Comparison of ENCODE assay signal across 18 cellular contexts in genomic region chr1:16081636-16082035, GRCh38. TPM values are rescaled to one million over a fixed set of nuclear protein-coding genes. Genes with fewer than 3 reads are reported as not detected.
"Had no signal": no experiment of that assay in that cellular context is flagged by ENCODE, and none has a peak within 500 bp of the region (broad histone marks: within the 10 kb centered on the region; RNA-seq: fewer than 3 reads in every experiment).

No MANE protein-coding gene starts in this region.

- H3K4me3 ChIP-seq: body of pancreas, gastrocnemius medialis, lower lobe of right lung, tibial nerve had no signal

- FAIRE-seq: islet of Langerhans, small intestine, urothelium cell line had no signal

- H3K27ac ChIP-seq: body of pancreas, lower lobe of right lung, parathyroid adenoma had no signal

- H3K4me1 ChIP-seq: parathyroid adenoma had no signal

- H3K79me2 ChIP-seq: parathyroid adenoma had no signal

- H3K9me3 ChIP-seq: body of pancreas, gastrocnemius medialis, lower lobe of right lung, tibial nerve had no signal

- H2AFZ ChIP-seq: parathyroid adenoma had no signal

- DNase-seq: hippocampal formation had no signal

- H3K36me3 ChIP-seq: gastrocnemius medialis, lower lobe of right lung, tibial nerve had no signal

- H3K9ac ChIP-seq: parathyroid adenoma had no signal

- H3K27me3 ChIP-seq: body of pancreas, gastrocnemius medialis, tibial nerve had no signal

RNA-seq across cellular contexts. Expression of gene FAM131C, which starts 8.2 kb away (rescaled TPM):
- total RNA-seq: dermis blood vessel endothelial cell; gastrocnemius medialis; lower lobe of right lung; natural killer cell treated with Interleukin-12 subunit alpha and Interleukin-12 subunit beta and Interleukin-15 and Interleukin-18, amount 100 ng/mL, for 72 hours; sciatic nerve; tibial nerve had no signal

RNA-seq across cellular contexts. Expression of gene CLCNKB, which starts 38.1 kb away (rescaled TPM):
- total RNA-seq: activated CD4-positive, alpha-beta T cell treated with anti-CD3 and anti-CD28 coated beads, Interleukin-2, amount 10 ng/mL, durations not matched to agents 7 days and 5 days; activated CD8-positive, alpha-beta memory T cell treated with anti-CD3 and anti-CD28 coated beads, Interleukin-2, amount 10 ng/mL, durations not matched to agents 7 days and 5 days; activated CD8-positive, alpha-beta T cell treated with anti-CD3 and anti-CD28 coated beads for 36 hours; activated T-helper 1 cell treated with anti-CD3 and anti-CD28 coated beads, Interleukin-12 subunit alpha, Interleukin-12 subunit beta, Interleukin-2, Interleukin-4 antibody, amounts not matched to agents 30 ng/mL and 10 ng/mL and 1 ng/mL, durations not matched to agents 14 hours and 24 hours and 36 hours; esophagus mucosa; gastrocnemius medialis; natural killer cell treated with Interleukin-12 subunit alpha and Interleukin-12 subunit beta and Interleukin-15 and Interleukin-18, amount 100 ng/mL, for 72 hours had no signal

RNA-seq across cellular contexts. Expression of gene CLCNKA, which starts 59.8 kb away (rescaled TPM):
- total RNA-seq: activated CD4-positive, alpha-beta T cell treated with anti-CD3 and anti-CD28 coated beads, Interleukin-2, amount 10 ng/mL, durations not matched to agents 7 days and 5 days; activated CD8-positive, alpha-beta memory T cell treated with anti-CD3 and anti-CD28 coated beads, Interleukin-2, amount 10 ng/mL, durations not matched to agents 7 days and 5 days; activated CD8-positive, alpha-beta T cell treated with anti-CD3 and anti-CD28 coated beads for 36 hours; activated T-helper 1 cell treated with anti-CD3 and anti-CD28 coated beads, Interleukin-12 subunit alpha, Interleukin-12 subunit beta, Interleukin-2, Interleukin-4 antibody, amounts not matched to agents 30 ng/mL and 10 ng/mL and 1 ng/mL, durations not matched to agents 14 hours and 24 hours and 36 hours; dermis blood vessel endothelial cell; pulmonary artery endothelial cell; tibial nerve had no signal
